In genomic region chr15:65246026-65246714, GRCh38 we compare ENCODE assay signal across 1 cellular context.
TF ChIP-seq lines count a peak whose summit lies in the region.

No MANE protein-coding gene starts in this region.

TF ChIP-seq in IMR-90, 13 proteins besides CTCF, POLR2A, EP300 and RAD21:
- TF ChIP-seq CEBPB (IDR thresholded peaks at IDR 0.05; ENCODE audit: low read depth, low read length) (no peak), NFE2L2 (IDR thresholded peaks at IDR 0.05; ENCODE audit: low read depth, low read length) (no peak), ELK1 (IDR thresholded peaks at IDR 0.05; ENCODE audit: borderline replicate concordance, low read depth, low read length) (no peak), FOS (IDR thresholded peaks at IDR 0.05; ENCODE audit: low read depth, low read length) (no peak), RFX5 (IDR thresholded peaks at IDR 0.05; ENCODE audit: low read depth, low read length) (no peak), MAZ (IDR thresholded peaks at IDR 0.05; ENCODE audit: borderline replicate concordance, low read depth, low read length) (no peak), SMC3 (IDR thresholded peaks at IDR 0.05; ENCODE audit: low read depth, low read length) (no peak), USF2 (IDR thresholded peaks at IDR 0.05; ENCODE audit: low read depth, low read length) (no peak), MAFK (IDR thresholded peaks at IDR 0.05; ENCODE audit: low read depth, low read length) (no peak)
